In genomic region chr18:22879279-22879678, GRCh38 we compare ENCODE assay signal across 31 cellular contexts.
"Had no signal": no experiment of that assay in that cellular context is flagged by ENCODE, and none has a peak within 500 bp of the region (broad histone marks: within the 10 kb centered on the region; RNA-seq: fewer than 3 reads in every experiment).

No MANE protein-coding gene starts in this region.

- H3K27me3 Mint-ChIP-seq: activated B cell treated with CpG ODN at 0.5 μM for 24 hours, brain had no signal

- H3K36me3 ChIP-seq: MG63 had no signal

- H3K4me1 Mint-ChIP-seq: activated B cell treated with CpG ODN at 0.5 μM for 24 hours; activated naive CD4-positive, alpha-beta T cell treated with anti-CD3 and anti-CD28 coated beads, Interleukin-2, amount 10 ng/mL, durations not matched to agents 7 days and 5 days; activated naive CD8-positive, alpha-beta T cell treated with anti-CD3 and anti-CD28 coated beads, Interleukin-2, amount 50 U/mL, for 24 hours; brain had no signal

- H3K4me3 Mint-ChIP-seq: activated B cell treated with CpG ODN at 0.5 μM for 24 hours; activated CD4-positive, alpha-beta memory T cell treated with anti-CD3 and anti-CD28 coated beads for 36 hours; activated naive CD4-positive, alpha-beta T cell treated with anti-CD3 and anti-CD28 coated beads, Interleukin-2, amount 10 ng/mL, durations not matched to agents 7 days and 5 days; activated naive CD8-positive, alpha-beta T cell; activated naive CD8-positive, alpha-beta T cell treated with anti-CD3 and anti-CD28 coated beads, Interleukin-2, amount 50 U/mL, for 24 hours; activated T-cell treated with anti-CD3 and anti-CD28 coated beads, Interleukin-2, amount 50 U/mL, for 4 hours; activated T-helper 1 cell treated with anti-CD3 and anti-CD28 coated beads, Interleukin-12 subunit alpha, Interleukin-12 subunit beta, Interleukin-2, Interleukin-4 antibody, amounts not matched to agents 30 ng/mL and 10 ng/mL and 1 ng/mL, durations not matched to agents 14 hours and 24 hours and 36 hours; brain had no signal

- H3K36me3 Mint-ChIP-seq: activated CD4-positive, alpha-beta memory T cell treated with anti-CD3 and anti-CD28 coated beads for 36 hours; activated naive CD4-positive, alpha-beta T cell treated with anti-CD3 and anti-CD28 coated beads, Interleukin-2, amount 10 ng/mL, durations not matched to agents 7 days and 5 days; activated naive CD8-positive, alpha-beta T cell; brain had no signal

- H3K27ac Mint-ChIP-seq: activated B cell treated with CpG ODN at 0.5 μM for 24 hours; activated CD4-positive, alpha-beta memory T cell treated with anti-CD3 and anti-CD28 coated beads for 36 hours; activated naive CD4-positive, alpha-beta T cell treated with anti-CD3 and anti-CD28 coated beads, Interleukin-2, amount 10 ng/mL, durations not matched to agents 7 days and 5 days; activated naive CD8-positive, alpha-beta T cell; activated naive CD8-positive, alpha-beta T cell treated with anti-CD3 and anti-CD28 coated beads, Interleukin-2, amount 50 U/mL, for 24 hours; activated T-helper 1 cell treated with anti-CD3 and anti-CD28 coated beads, Interleukin-12 subunit alpha, Interleukin-12 subunit beta, Interleukin-2, Interleukin-4 antibody, amounts not matched to agents 30 ng/mL and 10 ng/mL and 1 ng/mL, durations not matched to agents 14 hours and 24 hours and 36 hours; brain had no signal

- H3K27me3 ChIP-seq: MG63 had no signal

- H3K9me3 Mint-ChIP-seq: activated B cell treated with CpG ODN at 0.5 μM for 24 hours; activated CD4-positive, alpha-beta memory T cell treated with anti-CD3 and anti-CD28 coated beads for 36 hours; activated naive CD4-positive, alpha-beta T cell treated with anti-CD3 and anti-CD28 coated beads, Interleukin-2, amount 10 ng/mL, durations not matched to agents 7 days and 5 days; activated naive CD8-positive, alpha-beta T cell treated with anti-CD3 and anti-CD28 coated beads, Interleukin-2, amount 50 U/mL, for 24 hours; activated T-cell treated with anti-CD3 and anti-CD28 coated beads, Interleukin-2, amount 50 U/mL, for 4 hours; activated T-helper 1 cell treated with anti-CD3 and anti-CD28 coated beads, Interleukin-12 subunit alpha, Interleukin-12 subunit beta, Interleukin-2, Interleukin-4 antibody, amounts not matched to agents 30 ng/mL and 10 ng/mL and 1 ng/mL, durations not matched to agents 14 hours and 24 hours and 36 hours had no signal

- H3K4me3 ChIP-seq: MG63 had no signal

- ATAC-seq: activated naive CD8-positive, alpha-beta T cell treated with anti-CD3 and anti-CD28 coated beads, Interleukin-2, amount 50 U/mL, for 24 hours; activated T-cell treated with anti-CD3 and anti-CD28 coated beads, Interleukin-2, amount 50 U/mL, for 4 hours had no signal

- H3K27ac ChIP-seq: VCaP had no signal

- H3K9me3 ChIP-seq: MG63 had no signal

- DNase-seq: activated B cell treated with CpG ODN at 0.5 μM for 24 hours; activated CD4-positive, alpha-beta memory T cell treated with anti-CD3 and anti-CD28 coated beads for 36 hours; activated CD4-positive, alpha-beta T cell treated with anti-CD3 and anti-CD28 coated beads for 4 hours; activated CD4-positive, alpha-beta T cell treated with anti-CD3 and anti-CD28 coated beads, Interleukin-2, amount 50 U/mL, for 1 hour; activated CD4-positive, CD25-positive, alpha-beta regulatory T cell treated with anti-CD3 and anti-CD28 coated beads, Interleukin-2, amount 50 U/mL, for 72 hours; activated CD8-positive, alpha-beta memory T cell treated with anti-CD3 and anti-CD28 coated beads, Interleukin-2, amount 50 U/mL, for 4 hours; activated naive CD4-positive, alpha-beta T cell treated with anti-CD3 and anti-CD28 coated beads, Interleukin-2, amount 10 ng/mL, durations not matched to agents 7 days and 5 days; activated naive CD8-positive, alpha-beta T cell treated with anti-CD3 and anti-CD28 coated beads, Interleukin-2, amount 50 U/mL, for 24 hours; activated T-cell treated with anti-CD3 and anti-CD28 coated beads for 4 hours; activated T-cell treated with anti-CD3 and anti-CD28 coated beads, Interleukin-2, amount 50 U/mL, for 4 hours; anterior cingulate cortex; caudate nucleus; cerebellar nuclear complex; Kasumi-1; KG1; MG63; NCI-H1092; NCI-H146; NCI-H187; NCI-H2029 treated with DMSO at 0.1 percent for 48 hours; NCI-H226; NCI-H446 treated with DMSO at 0.1 percent for 48 hours; Right ventricle myocardium superior; SW 1271; T-helper 1 cell; T-helper 2 cell; T-helper 9 cell had no signal
